Comparison of ENCODE assay signal across 34 cellular contexts in the genomic region with DNA sequence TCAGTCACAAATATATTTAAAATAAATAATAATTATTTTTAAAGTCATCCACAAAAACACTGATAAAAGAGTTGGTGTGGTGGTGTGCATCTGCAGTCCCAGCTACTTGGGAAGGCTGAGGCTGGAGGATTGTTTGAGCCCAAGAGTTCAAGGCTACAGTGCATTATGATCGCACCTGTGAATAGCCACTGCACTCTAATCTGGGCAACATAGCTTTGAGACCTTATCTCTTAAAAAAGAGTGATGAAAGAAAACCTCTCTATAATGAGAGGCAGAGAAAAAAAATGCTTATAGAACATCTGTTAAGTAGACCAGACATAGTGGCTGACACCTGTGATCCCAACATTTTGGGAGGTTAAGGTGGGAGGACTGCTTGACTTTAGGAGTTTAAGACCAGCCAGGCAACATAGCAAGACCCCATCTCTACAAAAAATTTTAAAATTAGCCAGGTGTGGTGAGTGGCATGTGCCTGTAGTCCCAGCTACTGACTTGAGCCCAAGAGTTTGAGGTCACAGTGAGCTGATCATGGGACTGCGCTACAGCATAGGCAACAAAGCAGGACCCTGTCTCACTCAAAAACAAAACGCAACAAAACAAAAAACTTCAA.
"Had no signal": no experiment of that assay in that cellular context is flagged by ENCODE, and none has a peak within 500 bp of the region (broad histone marks: within the 10 kb centered on the region; RNA-seq: fewer than 3 reads in every experiment).

No MANE protein-coding gene starts in this region.

- H3K27me3 ChIP-seq: MG63 had no signal

- H3K9me3 ChIP-seq: MG63 had no signal

- DNase-seq: Karpas-422, Kasumi-1, MG63, MM.1S, MV-4-11, NCI-H1048, NCI-H1092, NCI-H1092 treated with DMSO at 0.1 percent for 48 hours, NCI-H1105, NCI-H1105 treated with DMSO at 0.1 percent for 48 hours, NCI-H1417, NCI-H1417 treated with DMSO at 0.1 percent for 48 hours, NCI-H1436, NCI-H1436 treated with DMSO at 0.1 percent for 48 hours, NCI-H146, NCI-H1694, NCI-H1694 treated with DMSO at 0.1 percent for 48 hours, NCI-H187, NCI-H187 treated with DMSO at 0.1 percent for 48 hours, NCI-H1930, NCI-H2029, NCI-H2029 treated with DMSO at 0.1 percent for 48 hours, NCI-H2081, NCI-H2081 treated with DMSO at 0.1 percent for 48 hours, NCI-H2107, NCI-H2171, NCI-H2171 treated with DMSO at 0.1 percent for 48 hours, NCI-H2227 treated with DMSO at 0.1 percent for 48 hours, NCI-H226, NCI-H345, NCI-H446, NCI-H446 treated with DMSO at 0.1 percent for 48 hours, NCI-H510A, NCI-H510A treated with DMSO at 0.1 percent for 48 hours had no signal

- H3K4me3 ChIP-seq: MG63 had no signal

- H3K36me3 ChIP-seq: MG63 had no signal
